27 cellular contexts compared by ENCODE assay signal in the genomic region with DNA sequence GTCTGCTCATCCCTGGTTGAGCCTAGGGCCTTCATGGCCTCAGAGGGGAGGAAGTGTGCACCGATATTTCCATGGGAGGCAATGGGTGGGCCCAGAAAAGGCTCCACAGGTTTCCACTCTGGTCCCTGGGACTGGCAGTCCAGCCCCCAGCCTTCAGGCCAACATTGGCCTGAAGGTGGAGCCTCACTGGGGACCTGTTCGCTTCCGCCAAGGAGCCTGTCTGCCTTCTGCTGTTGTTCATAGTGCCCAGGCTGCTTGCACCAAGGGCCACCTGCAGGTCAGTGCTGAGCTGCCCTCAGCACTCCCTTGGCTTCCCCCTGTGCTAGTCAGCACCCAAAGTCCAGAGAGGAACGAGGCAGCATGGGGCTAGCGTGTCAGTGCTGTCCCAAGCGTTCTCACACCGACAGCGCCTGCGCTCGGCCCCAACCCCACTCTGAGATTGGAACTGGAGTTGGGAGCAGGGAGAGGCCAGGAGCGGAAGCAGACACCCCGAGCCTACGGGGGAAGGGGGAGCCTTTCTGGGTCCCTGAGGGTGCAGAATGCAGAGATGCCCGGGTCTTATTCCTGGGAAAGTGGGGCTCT.
"Had no signal": no experiment of that assay in that cellular context is flagged by ENCODE, and none has a peak within 500 bp of the region (broad histone marks: within the 10 kb centered on the region; RNA-seq: fewer than 3 reads in every experiment).

No MANE protein-coding gene starts in this region.

- DNase-seq: dermis blood vessel endothelial cell; effector memory CD4-positive, alpha-beta T cell; erythroblast; esophagus squamous epithelium; foreskin melanocyte; hypothalamus; immature natural killer cell; islet precursor cell; right lobe of liver; stimulated activated CD4-positive, alpha-beta T cell treated with anti-CD3 and anti-CD28 coated beads, Interleukin-12 subunit alpha, Interleukin-12 subunit beta, amount 100 ng/mL, for 4 hours; stimulated activated CD4-positive, alpha-beta T cell treated with anti-CD3 and anti-CD28 coated beads, Interleukin-1b, Interleukin-23, amount 100 ng/mL, for 48 hours; stimulated activated CD4-positive, alpha-beta T cell treated with anti-CD3 and anti-CD28 coated beads, Interleukin-4, amount 100 ng/mL, for 1 hour; stimulated activated CD8-positive, alpha-beta memory T cell treated with anti-CD3 and anti-CD28 coated beads, Interleukin-4, amount 100 ng/mL, for 48 hours; transverse colon had no signal

- H3K4me1 Mint-ChIP-seq: central memory CD8-positive, alpha-beta T cell; immature natural killer cell; memory B cell; neural crest cell had no signal

- H3K27me3 ChIP-seq: esophagus squamous epithelium, neutrophil, pancreas, right lobe of liver, suprapubic skin, transverse colon had no signal

- H3K27ac ChIP-seq: coronary artery, esophagus squamous epithelium, neutrophil, pancreas, right lobe of liver, suprapubic skin, transverse colon had no signal

- H3K9me3 ChIP-seq: neutrophil, pancreas, right lobe of liver, suprapubic skin, transverse colon had no signal

- ATAC-seq: left lobe of liver; natural killer cell treated with Interleukin-12 subunit alpha and Interleukin-12 subunit beta and Interleukin-15 and Interleukin-18, amount 100 ng/mL, for 72 hours; pancreas had no signal

- H3K4me3 Mint-ChIP-seq: central memory CD8-positive, alpha-beta T cell; immature natural killer cell; memory B cell; natural killer cell treated with Interleukin-12 subunit alpha and Interleukin-12 subunit beta and Interleukin-15 and Interleukin-18, amount 100 ng/mL, for 72 hours; neural crest cell; stimulated activated naive CD8-positive, alpha-beta T cell treated with anti-CD3 and anti-CD28 coated beads, Interleukin-15, Interleukin-2, amounts not matched to agents 100 ng/mL and 50 ng/mL, for 24 hours had no signal

- H3K36me3 ChIP-seq: esophagus squamous epithelium, neutrophil, pancreas, right lobe of liver, suprapubic skin, transverse colon had no signal

- FAIRE-seq: endometrium, pancreas had no signal

- H3K27me3 Mint-ChIP-seq: central memory CD8-positive, alpha-beta T cell; memory B cell; natural killer cell treated with Interleukin-12 subunit alpha and Interleukin-12 subunit beta and Interleukin-15 and Interleukin-18, amount 100 ng/mL, for 72 hours; stimulated activated naive CD8-positive, alpha-beta T cell treated with anti-CD3 and anti-CD28 coated beads, Interleukin-15, Interleukin-2, amounts not matched to agents 100 ng/mL and 50 ng/mL, for 24 hours had no signal

- H3K36me3 Mint-ChIP-seq: immature natural killer cell; memory B cell; natural killer cell treated with Interleukin-12 subunit alpha and Interleukin-12 subunit beta and Interleukin-15 and Interleukin-18, amount 100 ng/mL, for 72 hours had no signal

- H3K4me1 ChIP-seq: esophagus squamous epithelium, pancreas, right lobe of liver, suprapubic skin, transverse colon had no signal

- H3K4me2 ChIP-seq: smooth muscle cell had no signal

- H3K27ac Mint-ChIP-seq: immature natural killer cell; memory B cell; natural killer cell treated with Interleukin-12 subunit alpha and Interleukin-12 subunit beta and Interleukin-15 and Interleukin-18, amount 100 ng/mL, for 72 hours; stimulated activated naive CD8-positive, alpha-beta T cell treated with anti-CD3 and anti-CD28 coated beads, Interleukin-15, Interleukin-2, amounts not matched to agents 100 ng/mL and 50 ng/mL, for 24 hours had no signal

- H3K9me3 Mint-ChIP-seq: stimulated activated naive CD8-positive, alpha-beta T cell treated with anti-CD3 and anti-CD28 coated beads, Interleukin-15, Interleukin-2, amounts not matched to agents 100 ng/mL and 50 ng/mL, for 24 hours had no signal

- H3K4me3 ChIP-seq: coronary artery, esophagus squamous epithelium, lung, pancreas, right lobe of liver, smooth muscle cell, suprapubic skin, transverse colon had no signal
